In the genomic region with DNA sequence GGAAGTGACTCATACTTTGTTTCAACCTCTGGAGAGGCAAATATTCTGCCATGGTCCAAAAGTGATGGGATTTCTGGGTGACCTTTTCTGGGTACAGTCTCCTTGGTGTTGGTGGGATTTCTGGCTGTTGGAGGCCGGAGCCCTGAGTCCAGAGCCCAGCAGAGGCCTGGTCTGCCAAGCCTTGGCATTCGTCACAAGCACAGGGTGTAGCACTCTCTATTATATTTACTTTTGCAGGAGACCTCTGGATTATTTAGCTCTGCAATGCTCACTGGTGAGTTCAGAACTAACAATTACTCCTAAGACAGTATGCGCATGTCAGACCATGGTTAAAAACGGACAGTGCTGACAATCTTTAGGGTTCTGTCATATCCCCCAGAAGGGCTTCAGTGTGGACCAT, we compare ENCODE assay signal across 18 cellular contexts.
"Had no signal": no experiment of that assay in that cellular context is flagged by ENCODE, and none has a peak within 500 bp of the region (broad histone marks: within the 10 kb centered on the region; RNA-seq: fewer than 3 reads in every experiment).

No MANE protein-coding gene starts in this region.

- H3K4me3 Mint-ChIP-seq: central memory CD8-positive, alpha-beta T cell; effector memory CD8-positive, alpha-beta T cell; memory B cell; naive thymus-derived CD4-positive, alpha-beta T cell; nephron progenitor cell had no signal

- H3K79me2 ChIP-seq: parathyroid adenoma had no signal

- H3K4me3 ChIP-seq: esophagus squamous epithelium, heart left ventricle, right atrium auricular region, smooth muscle cell, tibial artery, upper lobe of left lung had no signal

- DNase-seq: effector memory CD8-positive, alpha-beta T cell; esophagus squamous epithelium; foreskin melanocyte; heart left ventricle; hippocampal formation; left colon; naive thymus-derived CD4-positive, alpha-beta T cell; nephron progenitor cell; stimulated activated CD4-positive, alpha-beta T cell treated with anti-CD3 and anti-CD28 coated beads, Interleukin-2, amount 100 ng/mL, for 48 hours; stimulated activated naive CD4-positive, alpha-beta T cell treated with Interleukin-2 at 50 U/mL for 16 hours; tibial artery had no signal

- H2AFZ ChIP-seq: parathyroid adenoma had no signal

- H3K4me1 ChIP-seq: parathyroid adenoma had no signal

- ATAC-seq: effector memory CD8-positive, alpha-beta T cell; left colon; naive thymus-derived CD4-positive, alpha-beta T cell had no signal

- H3K9me3 ChIP-seq: esophagus squamous epithelium, heart left ventricle, right atrium auricular region, tibial artery, upper lobe of left lung had no signal

- H3K27ac Mint-ChIP-seq: effector memory CD8-positive, alpha-beta T cell; memory B cell; nephron progenitor cell had no signal

- H3K9ac ChIP-seq: parathyroid adenoma had no signal

- H3K27me3 ChIP-seq: esophagus squamous epithelium, heart left ventricle, right atrium auricular region, tibial artery, upper lobe of left lung had no signal

- H3K36me3 ChIP-seq: esophagus squamous epithelium, heart left ventricle, right atrium auricular region, tibial artery, upper lobe of left lung had no signal

- H3K36me3 Mint-ChIP-seq: memory B cell; naive thymus-derived CD4-positive, alpha-beta T cell had no signal

- H3K9me3 Mint-ChIP-seq: central memory CD8-positive, alpha-beta T cell; effector memory CD8-positive, alpha-beta T cell; memory B cell; naive thymus-derived CD4-positive, alpha-beta T cell had no signal

- H3K4me2 ChIP-seq: smooth muscle cell had no signal

- H3K27ac ChIP-seq: epithelial cell of prostate, parathyroid adenoma, right atrium auricular region, upper lobe of left lung had no signal

- H3K4me1 Mint-ChIP-seq: central memory CD8-positive, alpha-beta T cell; memory B cell had no signal
